Comparison of ENCODE assay signal across 1 cellular context in the genomic region with DNA sequence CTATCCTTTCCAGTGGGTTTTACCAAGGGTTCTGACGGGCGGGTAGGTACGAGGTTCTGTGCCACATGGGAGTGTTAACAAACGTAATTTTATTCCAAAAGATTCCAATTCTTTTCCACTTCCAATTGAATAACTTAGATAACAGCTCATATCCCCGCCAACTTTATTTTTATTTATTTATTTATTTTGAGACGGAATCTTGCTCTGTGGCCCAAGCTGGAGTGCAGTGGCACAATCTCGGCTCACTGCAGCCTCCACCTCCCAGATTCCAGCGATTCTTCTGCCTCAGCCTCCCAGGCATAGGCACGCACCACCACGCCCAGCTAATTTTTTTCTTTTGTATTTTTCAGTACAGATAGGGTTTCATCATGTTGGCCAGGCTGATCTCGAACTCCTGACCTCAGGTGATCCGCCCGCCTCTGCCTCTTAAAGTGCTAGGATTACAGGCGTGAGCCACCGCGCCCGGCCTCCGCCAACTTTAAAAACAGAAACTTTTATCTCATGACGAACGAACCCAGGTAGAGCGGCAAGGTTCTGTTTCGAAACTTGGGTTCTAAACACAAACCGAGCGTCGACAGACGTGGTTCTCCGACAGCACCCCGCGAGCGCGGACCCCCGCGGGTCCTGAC.
TF ChIP-seq lines count a peak whose summit lies in the region.

No MANE protein-coding gene starts in this region.

TF ChIP-seq in HEK293, 187 proteins besides CTCF, POLR2A, EP300 and RAD21 (continued from another document and continues in another):
- TF ChIP-seq, protein P1, sequence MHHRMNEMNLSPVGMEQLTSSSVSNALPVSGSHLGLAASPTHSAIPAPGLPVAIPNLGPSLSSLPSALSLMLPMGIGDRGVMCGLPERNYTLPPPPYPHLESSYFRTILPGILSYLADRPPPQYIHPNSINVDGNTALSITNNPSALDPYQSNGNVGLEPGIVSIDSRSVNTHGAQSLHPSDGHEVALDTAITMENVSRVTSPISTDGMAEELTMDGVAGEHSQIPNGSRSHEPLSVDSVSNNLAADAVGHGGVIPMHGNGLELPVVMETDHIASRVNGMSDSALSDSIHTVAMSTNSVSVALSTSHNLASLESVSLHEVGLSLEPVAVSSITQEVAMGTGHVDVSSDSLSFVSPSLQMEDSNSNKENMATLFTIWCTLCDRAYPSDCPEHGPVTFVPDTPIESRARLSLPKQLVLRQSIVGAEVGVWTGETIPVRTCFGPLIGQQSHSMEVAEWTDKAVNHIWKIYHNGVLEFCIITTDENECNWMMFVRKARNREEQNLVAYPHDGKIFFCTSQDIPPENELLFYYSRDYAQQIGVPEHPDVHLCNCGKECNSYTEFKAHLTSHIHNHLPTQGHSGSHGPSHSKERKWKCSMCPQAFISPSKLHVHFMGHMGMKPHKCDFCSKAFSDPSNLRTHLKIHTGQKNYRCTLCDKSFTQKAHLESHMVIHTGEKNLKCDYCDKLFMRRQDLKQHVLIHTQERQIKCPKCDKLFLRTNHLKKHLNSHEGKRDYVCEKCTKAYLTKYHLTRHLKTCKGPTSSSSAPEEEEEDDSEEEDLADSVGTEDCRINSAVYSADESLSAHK (tag by site-specific recombination; IDR thresholded peaks at IDR 0.05) = no peak
- TF ChIP-seq ZNF76 (tag by site-specific recombination; IDR thresholded peaks at IDR 0.05; ENCODE audit: borderline replicate concordance, low read depth) (no peak), ZNF830 (tag by site-specific recombination; IDR thresholded peaks at IDR 0.05; ENCODE audit: low read depth) (no peak), ZNF560 (tag by site-specific recombination; IDR thresholded peaks at IDR 0.05; ENCODE audit: borderline replicate concordance) (no peak), ZNF121 (tag by site-specific recombination; IDR thresholded peaks at IDR 0.05) (peak; percentile 79), TCF7L2 (IDR thresholded peaks at IDR 0.05; ENCODE audit: borderline replicate concordance, low read depth, low read length) (no peak), ZNF664 (tag by site-specific recombination; IDR thresholded peaks at IDR 0.05) (no peak), ZFP41 (tag by site-specific recombination; IDR thresholded peaks at IDR 0.05; ENCODE audit: borderline replicate concordance) (no peak), YY2 (tag by site-specific recombination; IDR thresholded peaks at IDR 0.05) (no peak), ZBTB7A (tag by site-specific recombination; IDR thresholded peaks at IDR 0.05; ENCODE audit: low read depth) (no peak), ZNF114 (tag by site-specific recombination; IDR thresholded peaks at IDR 0.05) (no peak), ZNF112 (tag by site-specific recombination; IDR thresholded peaks at IDR 0.05) (no peak), KLF1 (tag by site-specific recombination; IDR thresholded peaks at IDR 0.05) (peak; percentile 68), ZNF555 (tag by site-specific recombination; conservative IDR thresholded peaks at IDR 0.05) (no peak), BCL11B (tag by site-specific recombination; IDR thresholded peaks at IDR 0.05; ENCODE audit: low read depth) (0 out of 2 replicates have a peak, but pooled peaks have one; percentile 25), ZNF202 (tag by site-specific recombination; IDR thresholded peaks at IDR 0.05; ENCODE audit: borderline replicate concordance) (no peak), ZNF138 (tag by site-specific recombination; IDR thresholded peaks at IDR 0.05; ENCODE audit: borderline replicate concordance) (no peak), HOXD13 (CRISPR knock-in tag; IDR thresholded peaks at IDR 0.05; ENCODE audit: borderline replicate concordance) (no peak), ZNF157 (tag by site-specific recombination; IDR thresholded peaks at IDR 0.05) (no peak), KLF7 (tag by site-specific recombination; IDR thresholded peaks at IDR 0.05; ENCODE audit: borderline replicate concordance) (peak; percentile 76; the same call in 1 of the 2 replicates), ZFP69B (tag by site-specific recombination; IDR thresholded peaks at IDR 0.05) (no peak), ZBTB1 (tag by site-specific recombination; IDR thresholded peaks at IDR 0.05) (no peak), ZNF302 (tag by site-specific recombination; IDR thresholded peaks at IDR 0.05; ENCODE audit: low read depth) (no peak), ZBTB17 (tag by site-specific recombination; IDR thresholded peaks at IDR 0.05) (peak; percentile 61), SP7 (tag by site-specific recombination; IDR thresholded peaks at IDR 0.05) (peak; percentile 30)
- TF ChIP-seq, protein P2, sequence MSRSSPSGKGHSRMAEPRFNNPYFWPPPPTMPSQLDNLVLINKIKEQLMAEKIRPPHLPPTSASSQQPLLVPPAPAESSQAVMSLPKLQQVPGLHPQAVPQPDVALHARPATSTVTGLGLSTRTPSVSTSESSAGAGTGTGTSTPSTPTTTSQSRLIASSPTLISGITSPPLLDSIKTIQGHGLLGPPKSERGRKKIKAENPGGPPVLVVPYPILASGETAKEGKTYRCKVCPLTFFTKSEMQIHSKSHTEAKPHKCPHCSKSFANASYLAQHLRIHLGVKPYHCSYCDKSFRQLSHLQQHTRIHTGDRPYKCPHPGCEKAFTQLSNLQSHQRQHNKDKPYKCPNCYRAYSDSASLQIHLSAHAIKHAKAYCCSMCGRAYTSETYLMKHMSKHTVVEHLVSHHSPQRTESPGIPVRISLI (tag by site-specific recombination; IDR thresholded peaks at IDR 0.05) = no peak
- TF ChIP-seq, protein P3, sequence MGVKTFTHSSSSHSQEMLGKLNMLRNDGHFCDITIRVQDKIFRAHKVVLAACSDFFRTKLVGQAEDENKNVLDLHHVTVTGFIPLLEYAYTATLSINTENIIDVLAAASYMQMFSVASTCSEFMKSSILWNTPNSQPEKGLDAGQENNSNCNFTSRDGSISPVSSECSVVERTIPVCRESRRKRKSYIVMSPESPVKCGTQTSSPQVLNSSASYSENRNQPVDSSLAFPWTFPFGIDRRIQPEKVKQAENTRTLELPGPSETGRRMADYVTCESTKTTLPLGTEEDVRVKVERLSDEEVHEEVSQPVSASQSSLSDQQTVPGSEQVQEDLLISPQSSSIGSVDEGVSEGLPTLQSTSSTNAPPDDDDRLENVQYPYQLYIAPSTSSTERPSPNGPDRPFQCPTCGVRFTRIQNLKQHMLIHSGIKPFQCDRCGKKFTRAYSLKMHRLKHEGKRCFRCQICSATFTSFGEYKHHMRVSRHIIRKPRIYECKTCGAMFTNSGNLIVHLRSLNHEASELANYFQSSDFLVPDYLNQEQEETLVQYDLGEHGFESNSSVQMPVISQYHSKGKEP (tag by site-specific recombination; IDR thresholded peaks at IDR 0.05) = no peak
- TF ChIP-seq, protein P4, sequence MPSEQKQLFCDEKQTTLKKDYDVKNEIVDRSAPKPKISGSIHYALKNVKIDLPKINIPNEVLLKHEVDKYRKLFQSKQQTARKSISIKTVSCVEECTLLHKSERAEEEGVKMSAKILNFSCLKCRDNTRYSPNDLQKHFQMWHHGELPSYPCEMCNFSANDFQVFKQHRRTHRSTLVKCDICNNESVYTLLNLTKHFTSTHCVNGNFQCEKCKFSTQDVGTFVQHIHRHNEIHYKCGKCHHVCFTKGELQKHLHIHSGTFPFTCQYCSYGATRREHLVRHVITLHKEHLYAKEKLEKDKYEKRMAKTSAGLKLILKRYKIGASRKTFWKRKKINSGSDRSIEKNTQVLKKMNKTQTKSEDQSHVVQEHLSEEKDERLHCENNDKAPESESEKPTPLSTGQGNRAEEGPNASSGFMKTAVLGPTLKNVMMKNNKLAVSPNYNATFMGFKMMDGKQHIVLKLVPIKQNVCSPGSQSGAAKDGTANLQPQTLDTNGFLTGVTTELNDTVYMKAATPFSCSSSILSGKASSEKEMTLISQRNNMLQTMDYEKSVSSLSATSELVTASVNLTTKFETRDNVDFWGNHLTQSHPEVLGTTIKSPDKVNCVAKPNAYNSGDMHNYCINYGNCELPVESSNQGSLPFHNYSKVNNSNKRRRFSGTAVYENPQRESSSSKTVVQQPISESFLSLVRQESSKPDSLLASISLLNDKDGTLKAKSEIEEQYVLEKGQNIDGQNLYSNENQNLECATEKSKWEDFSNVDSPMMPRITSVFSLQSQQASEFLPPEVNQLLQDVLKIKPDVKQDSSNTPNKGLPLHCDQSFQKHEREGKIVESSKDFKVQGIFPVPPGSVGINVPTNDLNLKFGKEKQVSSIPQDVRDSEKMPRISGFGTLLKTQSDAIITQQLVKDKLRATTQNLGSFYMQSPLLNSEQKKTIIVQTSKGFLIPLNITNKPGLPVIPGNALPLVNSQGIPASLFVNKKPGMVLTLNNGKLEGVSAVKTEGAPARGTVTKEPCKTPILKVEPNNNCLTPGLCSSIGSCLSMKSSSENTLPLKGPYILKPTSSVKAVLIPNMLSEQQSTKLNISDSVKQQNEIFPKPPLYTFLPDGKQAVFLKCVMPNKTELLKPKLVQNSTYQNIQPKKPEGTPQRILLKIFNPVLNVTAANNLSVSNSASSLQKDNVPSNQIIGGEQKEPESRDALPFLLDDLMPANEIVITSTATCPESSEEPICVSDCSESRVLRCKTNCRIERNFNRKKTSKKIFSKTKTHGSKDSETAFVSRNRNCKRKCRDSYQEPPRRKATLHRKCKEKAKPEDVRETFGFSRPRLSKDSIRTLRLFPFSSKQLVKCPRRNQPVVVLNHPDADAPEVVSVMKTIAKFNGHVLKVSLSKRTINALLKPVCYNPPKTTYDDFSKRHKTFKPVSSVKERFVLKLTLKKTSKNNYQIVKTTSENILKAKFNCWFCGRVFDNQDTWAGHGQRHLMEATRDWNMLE (tag by site-specific recombination; conservative IDR thresholded peaks at IDR 0.05; ENCODE audit: low read depth) = no peak
- TF ChIP-seq, protein P5, sequence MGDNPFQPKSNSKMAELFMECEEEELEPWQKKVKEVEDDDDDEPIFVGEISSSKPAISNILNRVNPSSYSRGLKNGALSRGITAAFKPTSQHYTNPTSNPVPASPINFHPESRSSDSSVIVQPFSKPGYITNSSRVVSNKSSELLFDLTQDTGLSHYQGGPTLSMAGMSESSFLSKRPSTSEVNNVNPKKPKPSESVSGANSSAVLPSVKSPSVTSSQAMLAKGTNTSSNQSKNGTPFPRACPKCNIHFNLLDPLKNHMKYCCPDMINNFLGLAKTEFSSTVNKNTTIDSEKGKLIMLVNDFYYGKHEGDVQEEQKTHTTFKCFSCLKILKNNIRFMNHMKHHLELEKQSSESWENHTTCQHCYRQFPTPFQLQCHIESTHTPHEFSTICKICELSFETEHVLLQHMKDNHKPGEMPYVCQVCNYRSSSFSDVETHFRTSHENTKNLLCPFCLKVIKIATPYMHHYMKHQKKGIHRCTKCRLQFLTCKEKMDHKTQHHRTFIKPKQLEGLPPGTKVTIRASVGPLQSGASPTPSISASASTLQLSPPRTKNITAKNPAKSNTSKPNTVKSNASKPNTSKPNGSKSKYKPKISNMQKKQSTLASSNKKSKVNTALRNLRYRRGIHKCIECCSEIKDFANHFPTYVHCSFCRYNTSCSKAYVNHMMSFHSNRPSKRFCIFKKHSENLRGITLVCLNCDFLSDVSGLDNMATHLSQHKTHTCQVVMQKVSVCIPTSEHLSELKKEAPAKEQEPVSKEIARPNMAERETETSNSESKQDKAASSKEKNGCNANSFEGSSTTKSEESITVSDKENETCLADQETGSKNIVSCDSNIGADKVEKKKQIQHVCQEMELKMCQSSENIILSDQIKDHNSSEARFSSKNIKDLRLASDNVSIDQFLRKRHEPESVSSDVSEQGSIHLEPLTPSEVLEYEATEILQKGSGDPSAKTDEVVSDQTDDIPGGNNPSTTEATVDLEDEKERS (tag by site-specific recombination; IDR thresholded peaks at IDR 0.05) = no peak
- TF ChIP-seq, protein P6, sequence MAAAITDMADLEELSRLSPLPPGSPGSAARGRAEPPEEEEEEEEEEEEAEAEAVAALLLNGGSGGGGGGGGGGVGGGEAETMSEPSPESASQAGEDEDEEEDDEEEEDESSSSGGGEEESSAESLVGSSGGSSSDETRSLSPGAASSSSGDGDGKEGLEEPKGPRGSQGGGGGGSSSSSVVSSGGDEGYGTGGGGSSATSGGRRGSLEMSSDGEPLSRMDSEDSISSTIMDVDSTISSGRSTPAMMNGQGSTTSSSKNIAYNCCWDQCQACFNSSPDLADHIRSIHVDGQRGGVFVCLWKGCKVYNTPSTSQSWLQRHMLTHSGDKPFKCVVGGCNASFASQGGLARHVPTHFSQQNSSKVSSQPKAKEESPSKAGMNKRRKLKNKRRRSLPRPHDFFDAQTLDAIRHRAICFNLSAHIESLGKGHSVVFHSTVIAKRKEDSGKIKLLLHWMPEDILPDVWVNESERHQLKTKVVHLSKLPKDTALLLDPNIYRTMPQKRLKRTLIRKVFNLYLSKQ (tag by site-specific recombination; IDR thresholded peaks at IDR 0.05; ENCODE audit: borderline replicate concordance) = no peak
- TF ChIP-seq, protein P7, sequence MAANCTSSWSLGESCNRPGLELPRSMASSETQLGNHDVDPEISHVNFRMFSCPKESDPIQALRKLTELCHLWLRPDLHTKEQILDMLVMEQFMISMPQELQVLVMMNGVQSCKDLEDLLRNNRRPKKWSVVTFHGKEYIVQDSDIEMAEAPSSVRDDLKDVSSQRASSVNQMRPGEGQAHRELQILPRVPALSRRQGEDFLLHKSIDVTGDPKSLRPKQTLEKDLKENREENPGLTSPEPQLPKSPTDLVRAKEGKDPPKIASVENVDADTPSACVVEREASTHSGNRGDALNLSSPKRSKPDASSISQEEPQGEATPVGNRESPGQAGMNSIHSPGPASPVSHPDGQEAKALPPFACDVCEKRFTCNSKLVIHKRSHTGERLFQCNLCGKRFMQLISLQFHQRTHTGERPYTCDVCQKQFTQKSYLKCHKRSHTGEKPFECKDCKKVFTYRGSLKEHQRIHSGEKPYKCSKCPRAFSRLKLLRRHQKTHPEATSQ (tag by site-specific recombination; IDR thresholded peaks at IDR 0.05) = no peak
- TF ChIP-seq, protein P8, sequence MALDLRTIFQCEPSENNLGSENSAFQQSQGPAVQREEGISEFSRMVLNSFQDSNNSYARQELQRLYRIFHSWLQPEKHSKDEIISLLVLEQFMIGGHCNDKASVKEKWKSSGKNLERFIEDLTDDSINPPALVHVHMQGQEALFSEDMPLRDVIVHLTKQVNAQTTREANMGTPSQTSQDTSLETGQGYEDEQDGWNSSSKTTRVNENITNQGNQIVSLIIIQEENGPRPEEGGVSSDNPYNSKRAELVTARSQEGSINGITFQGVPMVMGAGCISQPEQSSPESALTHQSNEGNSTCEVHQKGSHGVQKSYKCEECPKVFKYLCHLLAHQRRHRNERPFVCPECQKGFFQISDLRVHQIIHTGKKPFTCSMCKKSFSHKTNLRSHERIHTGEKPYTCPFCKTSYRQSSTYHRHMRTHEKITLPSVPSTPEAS (tag by site-specific recombination; IDR thresholded peaks at IDR 0.05) = no peak
